8 cellular contexts compared by ENCODE assay signal in the genomic region with DNA sequence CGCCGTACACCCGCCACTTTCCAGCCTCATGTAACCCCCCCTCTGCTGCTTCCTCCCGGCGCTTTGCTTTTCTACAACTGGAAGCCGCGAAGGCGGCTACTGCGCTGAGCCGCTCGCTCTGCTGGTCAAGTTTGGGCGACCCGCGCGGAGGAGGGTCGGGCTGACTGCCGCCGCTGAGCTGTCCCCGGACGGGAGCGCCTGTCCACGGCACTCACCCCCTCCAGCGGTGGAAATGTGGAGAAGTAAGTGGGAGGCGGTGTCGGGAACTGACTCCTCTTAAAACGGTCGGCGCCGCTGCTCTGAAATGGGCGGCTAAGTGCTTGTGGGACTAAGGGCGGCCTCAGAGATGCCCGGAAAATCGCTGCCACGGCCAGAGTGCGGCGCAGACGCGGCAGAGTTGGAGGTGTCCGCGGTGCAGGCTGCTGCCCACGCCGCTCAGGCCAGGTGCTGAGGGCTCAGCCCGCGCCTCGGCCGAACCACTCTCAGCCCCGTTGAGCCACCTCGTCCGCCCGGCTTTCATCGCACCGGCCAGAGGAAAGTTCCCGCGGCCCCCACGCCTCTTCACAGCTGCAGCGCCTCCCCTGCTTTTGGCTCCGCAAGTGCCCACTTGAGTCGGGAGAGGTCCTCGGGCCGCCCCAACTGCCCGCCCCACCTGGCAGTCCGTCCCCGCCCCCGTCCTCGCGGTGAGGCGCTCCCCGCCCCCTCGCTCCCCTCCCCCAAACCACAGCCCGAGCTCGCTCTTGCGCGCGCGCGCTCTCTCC. TPM values are rescaled to one million over a fixed set of nuclear protein-coding genes. Genes with fewer than 3 reads are reported as not detected.
DNase-seq lines count a peak whose midpoint lies in the region; ATAC-seq and FAIRE-seq lines count a peak whose summit lies in the region.

No MANE protein-coding gene starts in this region.

- H3K27me3 ChIP-seq in effector memory CD4-positive, alpha-beta T cell (replicated peaks; ENCODE audit: control insufficient read depth, insufficient read depth, low read length, poor library complexity, severe bottlenecking), result peaks cover 10% of the 10 kb centered on the region
- peaks cover 23% of the 10 kb centered on the region for H3K27me3 ChIP-seq in thymus (ENCODE audit: control insufficient read depth, insufficient read depth)

- no peaks in the 10 kb centered on the region for H3K9me3 ChIP-seq in effector memory CD4-positive, alpha-beta T cell (ENCODE audit: control insufficient read depth, low read length)
- H3K9me3 ChIP-seq in thymus (ENCODE audit: control insufficient read depth), result no peaks in the 10 kb centered on the region

- DNase-seq in COR-L47 (lab: John Stamatoyannopoulos, UW) (peak; percentile 50), GM19239 (ENCODE audit: insufficient read length, low spot score) (peak; percentile 9), SK-N-DZ (ENCODE audit: low spot score) (peak; percentile 69), medulla oblongata (ENCODE audit: extremely low spot score) (peak; percentile 25)
- no peak for DNase-seq in effector memory CD4-positive, alpha-beta T cell
- no peak for DNase-seq in activated effector memory CD4-positive, alpha-beta T cell treated with Interleukin-2 at 50 U/mL for 16 hours

- ATAC-seq in HG03432 (IDR thresholded peaks at IDR 0.05; ENCODE audit: unreplicated experiment), result peak; percentile 31

- FAIRE-seq in GM19239 (lab: Jason Lieb, UNC), result no peak

- H3K27ac ChIP-seq in effector memory CD4-positive, alpha-beta T cell (ENCODE audit: insufficient read depth, low read length, poor library complexity, severe bottlenecking), result no peak overlapping the region
- no peak overlapping the region for H3K27ac ChIP-seq in thymus (ENCODE audit: low read depth)

- WGBS in thymus, result 1% methylated on average over 76 of the region's 76 CpGs

- H3K4me1 ChIP-seq in effector memory CD4-positive, alpha-beta T cell (ENCODE audit: control insufficient read depth, insufficient read depth, low read length, poor library complexity, severe bottlenecking), result peaks cover 20% of the 10 kb centered on the region
- H3K4me1 ChIP-seq in thymus (ENCODE audit: control insufficient read depth, insufficient read depth, low read length), result no peaks in the 10 kb centered on the region

- no peaks in the 10 kb centered on the region for H3K36me3 ChIP-seq in effector memory CD4-positive, alpha-beta T cell (ENCODE audit: control insufficient read depth, insufficient read depth, low read length)
- H3K36me3 ChIP-seq in thymus (ENCODE audit: control insufficient read depth, insufficient read depth), result no peaks in the 10 kb centered on the region

- peak overlapping the region; percentile 37 for H3K4me3 ChIP-seq in effector memory CD4-positive, alpha-beta T cell (ENCODE audit: insufficient read depth, low read depth, low read length, poor library complexity, severe bottlenecking)
- H3K4me3 ChIP-seq in thymus (ENCODE audit: low read length), result peak overlapping the region; percentile 24

RNA-seq across cellular contexts. Expression of a gene that starts 0.4 kb away (rescaled TPM):
- polyA plus RNA-seq in SK-N-DZ (2014; cell fraction: cytosol; rRNA removed), result 0.25 and 0.51 TPM in 2 replicates
- 0.45 and 1.3 TPM in 2 replicates for polyA plus RNA-seq in SK-N-DZ (2014; cell fraction: nucleus; rRNA removed)
- polyA plus RNA-seq in thymus, result 0.09 TPM

Comparison
In these comparisons a context has a peak if more than half of its experiments do, and no peak if none do; other contexts are left out.
1. DNase-seq: peak in COR-L47 (single experiment), GM19239 (single experiment), SK-N-DZ (single experiment) and medulla oblongata (single experiment); none in effector memory CD4-positive, alpha-beta T cell (0 of 3) and activated effector memory CD4-positive, alpha-beta T cell treated with Interleukin-2 at 50 U/mL for 16 hours (single experiment).